In the genomic region with DNA sequence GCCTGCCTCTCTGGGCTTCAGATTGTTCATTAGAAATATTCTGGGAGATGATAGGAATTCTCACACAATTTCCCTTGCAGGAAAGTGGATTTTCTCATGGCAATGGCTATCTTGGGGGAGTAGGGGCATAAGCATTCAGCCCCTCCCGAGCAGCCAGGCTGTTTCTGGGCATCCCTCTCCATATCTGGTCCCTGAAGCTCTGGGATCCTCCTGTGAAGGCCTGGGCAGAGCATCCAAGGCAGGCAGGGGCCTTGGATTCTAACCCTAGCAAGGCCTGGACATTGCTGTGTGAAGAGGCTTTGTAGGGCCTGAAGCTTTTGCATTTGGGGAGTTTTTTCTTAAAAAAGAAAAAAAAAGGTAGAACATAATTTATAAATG, we compare ENCODE assay signal across 18 cellular contexts.
DNase-seq lines count a peak whose midpoint lies in the region; TF ChIP-seq lines count a peak whose summit lies in the region.
"Had no signal": no experiment of that assay in that cellular context is flagged by ENCODE, and none has a peak within 500 bp of the region (broad histone marks: within the 10 kb centered on the region; RNA-seq: fewer than 3 reads in every experiment).

No MANE protein-coding gene starts in this region.

- H3K4me3 Mint-ChIP-seq in mesothelial cell of epicardium, result no peak overlapping the region
- H3K4me3 Mint-ChIP-seq: CD14-positive monocyte; CD4-positive, alpha-beta memory T cell had no signal

- DNase-seq in BE2C (peak; percentile 100), stomach (no peak), H7 (no peak), mesothelial cell of epicardium (ENCODE audit: low spot score in 2 of 2, unreplicated experiment in 2 of 2) (no peak)
- DNase-seq in stimulated activated CD4-positive, alpha-beta T cell treated with anti-CD3 and anti-CD28 coated beads, Interleukin-4, amount 100 ng/mL, for 4 hours, result no peak
- DNase-seq: AML-193; CD4-positive, alpha-beta memory T cell; DMS153; DMS79; GDM1; GM23248; HCEC 1CT had no signal

- peaks cover 15% of the 10 kb centered on the region for H3K36me3 ChIP-seq in BE2C
- H3K36me3 ChIP-seq in duodenal mucosa (ENCODE audit: control insufficient read depth in 1 of 2, insufficient read depth in 2 of 2, low read length in 2 of 2), result no peaks in the 10 kb centered on the region
- H3K36me3 ChIP-seq in mucosa of rectum (ENCODE audit: control insufficient read depth in 2 of 2, insufficient read depth in 2 of 2, low read length in 2 of 2), result no peaks in the 10 kb centered on the region
- no peaks in the 10 kb centered on the region for H3K36me3 ChIP-seq in stomach
- H3K36me3 ChIP-seq in H7 (replicated peaks; ENCODE audit: control insufficient read depth, insufficient read depth, low read length), result no peaks in the 10 kb centered on the region
- H3K36me3 ChIP-seq: BLaER1 had no signal

- no peaks in the 10 kb centered on the region for H3K27me3 Mint-ChIP-seq in mesothelial cell of epicardium (ENCODE audit: low read depth)

- intact Hi-C loops in stomach (cut with DNase I; ENCODE audit: low total_unique reads), result no loop called here

- peaks cover 10% of the 10 kb centered on the region for H3K4me1 Mint-ChIP-seq in mesothelial cell of epicardium
- H3K4me1 Mint-ChIP-seq: CD14-positive monocyte; CD4-positive, alpha-beta memory T cell had no signal

- H3K4me3 ChIP-seq in BE2C (ENCODE audit: low read depth, low read length) (peak overlapping the region; percentile 0), duodenal mucosa (ENCODE audit: low read depth in 1 of 2, low read length in 2 of 2) (peak overlapping the region in 1 of 2 donors; percentile 16), mucosa of rectum (ENCODE audit: low read length in 2 of 2) (no peak overlapping the region), stomach (no peak overlapping the region), H7 (ENCODE audit: insufficient read depth, low read depth, low read length) (no peak overlapping the region)
- H3K4me3 ChIP-seq: A549, BLaER1, GM23248 had no signal

- no peaks in the 10 kb centered on the region for H3K36me3 Mint-ChIP-seq in mesothelial cell of epicardium
- H3K36me3 Mint-ChIP-seq: CD14-positive monocyte; CD4-positive, alpha-beta memory T cell had no signal

- peak overlapping the region; percentile 82 for H3K27ac ChIP-seq in duodenal mucosa (ENCODE audit: low read depth, low read length)
- H3K27ac ChIP-seq in mucosa of rectum (ENCODE audit: low read depth in 2 of 2, low read length in 2 of 2), result peak overlapping the region; percentile 79 to 92
- peak overlapping the region in 4 of 5 donors; percentile 46 to 78 (median 69) for H3K27ac ChIP-seq in stomach
- H3K27ac ChIP-seq: 22Rv1, A549, BLaER1, GM23248 had no signal

- TF ChIP-seq POLR2A in stomach (IDR thresholded peaks at IDR 0.05), result no peak

- H3K9ac ChIP-seq in duodenal mucosa (ENCODE audit: low read depth in 1 of 2, low read length in 2 of 2) (peak overlapping the region; percentile 33 to 52), mucosa of rectum (ENCODE audit: low read depth in 1 of 2, low read length in 2 of 2) (peak overlapping the region in 1 of 2 donors; percentile 46)
- H3K9ac ChIP-seq: BLaER1, GM23248 had no signal

- peaks cover 52% of the 10 kb centered on the region for H3K4me1 ChIP-seq in BE2C
- H3K4me1 ChIP-seq in duodenal mucosa (ENCODE audit: control insufficient read depth in 1 of 2, insufficient read depth in 2 of 2, low read length in 2 of 2), result peaks cover 12 to 41% of the 10 kb centered on the region in 2 donors
- H3K4me1 ChIP-seq in mucosa of rectum (ENCODE audit: control insufficient read depth in 2 of 2, insufficient read depth in 2 of 2, low read length in 2 of 2), result peaks cover 20 to 21% of the 10 kb centered on the region in 2 donors
- H3K4me1 ChIP-seq in stomach, result peaks cover 0 to 4% (median 2%) of the 10 kb centered on the region in 4 donors
- H3K4me1 ChIP-seq: A549, BLaER1 had no signal

- 63 to 88% (median 81%) methylated on average over 1 of the region's 1 CpG for WGBS in stomach, 5 donors

- no peak overlapping the region for H3K27ac Mint-ChIP-seq in mesothelial cell of epicardium
- H3K27ac Mint-ChIP-seq: CD4-positive, alpha-beta memory T cell had no signal

- H3K27me3 ChIP-seq in BE2C (no peaks in the 10 kb centered on the region), duodenal mucosa (ENCODE audit: control insufficient read depth in 1 of 2, insufficient read depth in 2 of 2, low read length in 2 of 2) (no peaks in the 10 kb centered on the region), mucosa of rectum (ENCODE audit: control insufficient read depth in 2 of 2, insufficient read depth in 2 of 2, low read length in 2 of 2) (no peaks in the 10 kb centered on the region), stomach (no peaks in the 10 kb centered on the region), H7 (ENCODE audit: control insufficient read depth, insufficient read depth, low read length) (no peaks in the 10 kb centered on the region)
- H3K27me3 ChIP-seq: BLaER1 had no signal

- peaks cover 6% of the 10 kb centered on the region for H3K9me3 Mint-ChIP-seq in mesothelial cell of epicardium

- TF ChIP-seq CTCF in BE2C (IDR thresholded peaks at IDR 0.05; ENCODE audit: low read depth, low read length) (no peak), stomach (IDR thresholded peaks at IDR 0.05) (no peak), mesothelial cell of epicardium (IDR thresholded peaks at IDR 0.05; ENCODE audit: unreplicated experiment) (no peak)

- TF ChIP-seq EP300 in stomach (IDR thresholded peaks at IDR 0.05), result no peak

- H3K9me3 ChIP-seq in BE2C (peaks cover 56% of the 10 kb centered on the region), duodenal mucosa (ENCODE audit: control insufficient read depth in 1 of 2, low read length in 2 of 2) (no peaks in the 10 kb centered on the region), mucosa of rectum (ENCODE audit: control insufficient read depth in 2 of 2, low read length in 2 of 2) (no peaks in the 10 kb centered on the region), stomach (no peaks in the 10 kb centered on the region)
- H3K9me3 ChIP-seq: A549 had no signal
